11 cellular contexts compared by ENCODE assay signal in the genomic region with DNA sequence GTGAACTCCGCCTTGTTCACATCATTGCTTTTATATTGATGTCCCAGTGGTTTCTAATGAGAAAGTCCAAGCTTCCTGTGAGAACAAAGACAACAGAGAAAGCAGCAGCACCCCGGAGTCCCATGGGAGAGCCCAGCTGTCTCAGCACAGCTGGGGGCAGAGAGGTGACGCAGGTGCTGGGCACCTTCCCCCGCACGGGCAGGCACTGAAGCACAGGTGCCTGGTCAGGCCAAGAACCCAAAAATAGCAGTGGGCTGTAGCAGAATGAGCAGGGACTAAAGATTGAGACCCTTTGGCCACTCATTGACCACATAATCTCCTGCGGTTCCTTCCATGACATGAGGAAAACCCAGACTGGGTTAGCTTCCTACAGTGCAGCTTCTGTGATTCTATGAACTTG. TPM values are rescaled to one million over a fixed set of nuclear protein-coding genes. Genes with fewer than 3 reads are reported as not detected.
DNase-seq lines count a peak whose midpoint lies in the region; ATAC-seq and TF ChIP-seq lines count a peak whose summit lies in the region.
"Had no signal": no experiment of that assay in that cellular context is flagged by ENCODE, and none has a peak within 500 bp of the region (broad histone marks: within the 10 kb centered on the region; RNA-seq: fewer than 3 reads in every experiment).

No MANE protein-coding gene starts in this region.

- H3K36me3 ChIP-seq in upper lobe of left lung, result peaks cover 0 to 35% (median 10%) of the 10 kb centered on the region in 4 donors

- no peak for TF ChIP-seq POLR2A in upper lobe of left lung (IDR thresholded peaks at IDR 0.05)

- DNase-seq in GM12865 (ENCODE audit: low read depth), result peak; percentile 71
- peak; percentile 48 for DNase-seq in NCI-H2196 (lab: John Stamatoyannopoulos, UW; ENCODE audit: unreplicated experiment)
- DNase-seq in amygdala (lab: John Stamatoyannopoulos, UW), result no peak
- DNase-seq in NCI-H2227 (lab: John Stamatoyannopoulos, UW; ENCODE audit: unreplicated experiment), result no peak
- no peak for DNase-seq in NCI-H1105 treated with DMSO at 0.1 percent for 48 hours (lab: John Stamatoyannopoulos, UW)
- DNase-seq in upper lobe of left lung, result no peak
- DNase-seq: activated naive CD4-positive, alpha-beta T cell treated with anti-CD3 and anti-CD28 coated beads, Interleukin-2, amount 50 U/mL, for 16 hours; naive thymus-derived CD4-positive, alpha-beta T cell had no signal

- TF ChIP-seq CTCF in GM12865 (IDR thresholded peaks at IDR 0.05; ENCODE audit: insufficient read depth, low read depth, low read length, missing control alignments), result no peak
- no peak for TF ChIP-seq CTCF in upper lobe of left lung (IDR thresholded peaks at IDR 0.05)

- no peak overlapping the region for H3K4me3 ChIP-seq in GM12865 (ENCODE audit: low read depth, low read length)
- no peak overlapping the region for H3K4me3 ChIP-seq in upper lobe of left lung

- no peaks in the 10 kb centered on the region for H3K27me3 ChIP-seq in upper lobe of left lung

- ATAC-seq in GM21360 (IDR thresholded peaks at IDR 0.05; ENCODE audit: unreplicated experiment) (peak; percentile 91), HG03060 (IDR thresholded peaks at IDR 0.05; ENCODE audit: low read depth, unreplicated experiment) (peak; percentile 77), upper lobe of left lung (ENCODE audit: low FRiP score in 2 of 2) (no peak)
- ATAC-seq: naive thymus-derived CD4-positive, alpha-beta T cell had no signal

- peaks cover 3 to 7% (median 6%) of the 10 kb centered on the region in 4 donors for H3K9me3 ChIP-seq in upper lobe of left lung

- no peaks in the 10 kb centered on the region for H3K4me1 ChIP-seq in upper lobe of left lung

- 81 to 96% methylated on average over 6 of the region's 6 CpGs for WGBS in upper lobe of left lung, 2 donors

- no peak overlapping the region for H3K27ac ChIP-seq in upper lobe of left lung
- H3K27ac ChIP-seq: VCaP had no signal

- TF ChIP-seq EP300 in upper lobe of left lung (IDR thresholded peaks at IDR 0.05), result no peak

RNA-seq across cellular contexts. Expression of a gene that starts 18.8 kb away (rescaled TPM):
- total RNA-seq in upper lobe of left lung, result 10 to 100 TPM in 2 of 6 donors, 1 to 10 TPM in 4; 3.1 to 10.8 (median 8.8) TPM

RNA-seq across cellular contexts. Expression of a gene that starts 19.2 kb away (rescaled TPM):
- 10 to 100 TPM; 41.9 to 92.2 (median 52.2) TPM for total RNA-seq in upper lobe of left lung

Comparison
In these comparisons a context has a peak if more than half of its experiments do, and no peak if none do; other contexts are left out.
1. DNase-seq: peak in GM12865 (single experiment) and NCI-H2196 (single experiment); none in amygdala (0 of 56), NCI-H2227 (single experiment), NCI-H1105 treated with DMSO at 0.1 percent for 48 hours (single experiment) and upper lobe of left lung (0 of 2).
2. ATAC-seq: peak in GM21360 (single experiment) and HG03060 (single experiment); none in upper lobe of left lung (0 of 2).